In genomic region chr6:163548624-163549023, GRCh38 we compare ENCODE assay signal across 22 cellular contexts.
"Had no signal": no experiment of that assay in that cellular context is flagged by ENCODE, and none has a peak within 500 bp of the region (broad histone marks: within the 10 kb centered on the region; RNA-seq: fewer than 3 reads in every experiment).

No MANE protein-coding gene starts in this region.

- H3K9me3 ChIP-seq: adrenal gland, ascending aorta, breast epithelium, thoracic aorta, vagina had no signal

- DNase-seq: activated CD4-positive, alpha-beta memory T cell treated with anti-CD3 and anti-CD28 coated beads for 36 hours; activated CD4-positive, alpha-beta T cell treated with anti-CD3 and anti-CD28 coated beads for 48 hours; activated effector memory CD4-positive, alpha-beta T cell treated with anti-CD3 and anti-CD28 coated beads, Interleukin-2, amount 50 U/mL, for 16 hours; activated T-cell treated with anti-CD3 and anti-CD28 coated beads, Interleukin-2, amount 50 U/mL, for 72 hours; adrenal gland; cerebellar nuclear complex; cortex of kidney; erythroblast; foreskin fibroblast; kidney; nucleus accumbens; stimulated activated CD4-positive, alpha-beta T cell treated with anti-CD3 and anti-CD28 coated beads, Interleukin-2, amount 100 ng/mL, for 48 hours; stimulated activated CD8-positive, alpha-beta memory T cell treated with anti-CD3 and anti-CD28 coated beads, Interleukin-4, amount 100 ng/mL, for 48 hours; stimulated activated naive B cell treated with anti-CD40 and anti-IgM and Interleukin-4, amounts not matched to agents 10 μg/mL and 1 μg/mL and 100 μg/mL, for 72 hours had no signal

- H3K9me3 Mint-ChIP-seq: activated CD4-positive, alpha-beta memory T cell treated with anti-CD3 and anti-CD28 coated beads for 36 hours; activated naive CD4-positive, alpha-beta T cell treated with anti-CD3 and anti-CD28 coated beads, Interleukin-2, amount 50 U/mL, for 24 hours; activated T-cell treated with anti-CD3 and anti-CD28 coated beads, Interleukin-2, amount 50 U/mL, for 72 hours; stimulated activated naive B cell treated with anti-CD40 and anti-IgM and Interleukin-4, amounts not matched to agents 10 μg/mL and 1 μg/mL and 100 μg/mL, for 72 hours had no signal

- H3K4me3 Mint-ChIP-seq: activated CD4-positive, alpha-beta memory T cell treated with anti-CD3 and anti-CD28 coated beads for 36 hours; activated naive CD4-positive, alpha-beta T cell treated with anti-CD3 and anti-CD28 coated beads, Interleukin-2, amount 50 U/mL, for 24 hours; activated T-cell treated with anti-CD3 and anti-CD28 coated beads, Interleukin-2, amount 50 U/mL, for 72 hours; stimulated activated naive B cell treated with anti-CD40 and anti-IgM and Interleukin-4, amounts not matched to agents 10 μg/mL and 1 μg/mL and 100 μg/mL, for 72 hours; type B pancreatic cell had no signal

- H3K36me3 ChIP-seq: adrenal gland, ascending aorta, breast epithelium, thoracic aorta, vagina had no signal

- H3K79me2 ChIP-seq: parathyroid adenoma had no signal

- H3K27ac ChIP-seq: adrenal gland, ascending aorta, breast epithelium, parathyroid adenoma, thoracic aorta, vagina had no signal

- H3K27me3 Mint-ChIP-seq: activated CD4-positive, alpha-beta memory T cell treated with anti-CD3 and anti-CD28 coated beads for 36 hours; activated naive CD4-positive, alpha-beta T cell treated with anti-CD3 and anti-CD28 coated beads, Interleukin-2, amount 50 U/mL, for 24 hours; stimulated activated naive B cell treated with anti-CD40 and anti-IgM and Interleukin-4, amounts not matched to agents 10 μg/mL and 1 μg/mL and 100 μg/mL, for 72 hours; type B pancreatic cell had no signal

- H2AFZ ChIP-seq: parathyroid adenoma had no signal

- H3K27me3 ChIP-seq: adrenal gland, ascending aorta, breast epithelium, vagina had no signal

- H3K4me1 ChIP-seq: adrenal gland, ascending aorta, breast epithelium, vagina had no signal

- H3K4me3 ChIP-seq: adrenal gland, ascending aorta, breast epithelium, thoracic aorta, vagina had no signal

- ATAC-seq: activated T-cell treated with anti-CD3 and anti-CD28 coated beads, Interleukin-2, amount 50 U/mL, for 72 hours; left lobe of liver; stimulated activated naive B cell treated with anti-CD40 and anti-IgM and Interleukin-4, amounts not matched to agents 10 μg/mL and 1 μg/mL and 100 μg/mL, for 72 hours had no signal

- H3K9ac ChIP-seq: parathyroid adenoma had no signal

- H3K27ac Mint-ChIP-seq: activated CD4-positive, alpha-beta memory T cell treated with anti-CD3 and anti-CD28 coated beads for 36 hours; activated T-cell treated with anti-CD3 and anti-CD28 coated beads, Interleukin-2, amount 50 U/mL, for 72 hours; stimulated activated naive B cell treated with anti-CD40 and anti-IgM and Interleukin-4, amounts not matched to agents 10 μg/mL and 1 μg/mL and 100 μg/mL, for 72 hours; type B pancreatic cell had no signal
